ENCODE assay signal across 1 cellular context in the genomic region with DNA sequence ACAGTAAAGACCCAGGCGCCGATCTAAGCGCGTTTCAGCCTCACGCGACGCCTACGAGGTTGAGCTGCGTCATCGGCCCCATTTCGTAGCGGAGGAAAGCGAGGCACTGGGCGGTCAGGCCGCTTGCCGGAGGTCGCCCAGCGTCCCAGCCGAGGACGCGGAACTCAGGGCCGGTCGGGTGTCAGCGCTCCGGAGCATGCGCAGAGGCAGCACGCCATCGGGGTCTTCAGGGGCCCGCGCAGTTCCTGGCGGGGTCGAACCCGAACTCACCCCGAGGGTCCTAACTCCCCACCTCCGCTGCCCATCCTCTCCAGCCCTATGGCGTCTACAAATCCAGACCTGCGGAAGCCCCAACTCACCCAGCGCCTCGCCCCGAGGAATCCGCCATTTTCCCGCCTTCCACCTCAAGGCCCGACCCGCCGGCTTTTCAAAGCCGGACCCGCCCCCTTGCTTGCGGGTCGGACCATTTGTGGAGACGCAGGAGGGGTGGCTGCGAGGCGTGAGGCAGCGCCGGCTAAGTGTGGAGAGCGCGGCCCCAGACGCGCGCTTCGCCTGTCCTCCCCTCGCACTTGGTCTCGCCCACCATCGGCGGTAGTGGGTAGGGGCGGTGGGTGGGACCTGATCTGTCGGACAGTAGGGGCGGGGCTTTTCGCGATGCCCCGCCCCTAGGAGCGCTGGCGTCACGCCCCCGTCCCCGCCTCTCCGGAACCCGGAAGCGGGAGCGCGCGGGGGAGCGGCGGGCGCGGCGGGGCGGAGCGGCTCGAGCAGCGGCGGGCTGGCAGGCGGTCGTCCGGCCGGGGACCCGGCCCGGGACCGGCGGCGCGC.
TF ChIP-seq lines count a peak whose summit lies in the region.

A gene with protein sequence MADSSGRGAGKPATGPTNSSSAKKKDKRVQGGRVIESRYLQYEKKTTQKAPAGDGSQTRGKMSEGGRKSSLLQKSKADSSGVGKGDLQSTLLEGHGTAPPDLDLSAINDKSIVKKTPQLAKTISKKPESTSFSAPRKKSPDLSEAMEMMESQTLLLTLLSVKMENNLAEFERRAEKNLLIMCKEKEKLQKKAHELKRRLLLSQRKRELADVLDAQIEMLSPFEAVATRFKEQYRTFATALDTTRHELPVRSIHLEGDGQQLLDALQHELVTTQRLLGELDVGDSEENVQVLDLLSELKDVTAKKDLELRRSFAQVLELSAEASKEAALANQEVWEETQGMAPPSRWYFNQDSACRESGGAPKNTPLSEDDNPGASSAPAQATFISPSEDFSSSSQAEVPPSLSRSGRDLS (minus strand): TSS at position 418 of the 825 bp plus-strand sequence. CDS start 30 bp downstream, at position 388.
A gene with protein sequence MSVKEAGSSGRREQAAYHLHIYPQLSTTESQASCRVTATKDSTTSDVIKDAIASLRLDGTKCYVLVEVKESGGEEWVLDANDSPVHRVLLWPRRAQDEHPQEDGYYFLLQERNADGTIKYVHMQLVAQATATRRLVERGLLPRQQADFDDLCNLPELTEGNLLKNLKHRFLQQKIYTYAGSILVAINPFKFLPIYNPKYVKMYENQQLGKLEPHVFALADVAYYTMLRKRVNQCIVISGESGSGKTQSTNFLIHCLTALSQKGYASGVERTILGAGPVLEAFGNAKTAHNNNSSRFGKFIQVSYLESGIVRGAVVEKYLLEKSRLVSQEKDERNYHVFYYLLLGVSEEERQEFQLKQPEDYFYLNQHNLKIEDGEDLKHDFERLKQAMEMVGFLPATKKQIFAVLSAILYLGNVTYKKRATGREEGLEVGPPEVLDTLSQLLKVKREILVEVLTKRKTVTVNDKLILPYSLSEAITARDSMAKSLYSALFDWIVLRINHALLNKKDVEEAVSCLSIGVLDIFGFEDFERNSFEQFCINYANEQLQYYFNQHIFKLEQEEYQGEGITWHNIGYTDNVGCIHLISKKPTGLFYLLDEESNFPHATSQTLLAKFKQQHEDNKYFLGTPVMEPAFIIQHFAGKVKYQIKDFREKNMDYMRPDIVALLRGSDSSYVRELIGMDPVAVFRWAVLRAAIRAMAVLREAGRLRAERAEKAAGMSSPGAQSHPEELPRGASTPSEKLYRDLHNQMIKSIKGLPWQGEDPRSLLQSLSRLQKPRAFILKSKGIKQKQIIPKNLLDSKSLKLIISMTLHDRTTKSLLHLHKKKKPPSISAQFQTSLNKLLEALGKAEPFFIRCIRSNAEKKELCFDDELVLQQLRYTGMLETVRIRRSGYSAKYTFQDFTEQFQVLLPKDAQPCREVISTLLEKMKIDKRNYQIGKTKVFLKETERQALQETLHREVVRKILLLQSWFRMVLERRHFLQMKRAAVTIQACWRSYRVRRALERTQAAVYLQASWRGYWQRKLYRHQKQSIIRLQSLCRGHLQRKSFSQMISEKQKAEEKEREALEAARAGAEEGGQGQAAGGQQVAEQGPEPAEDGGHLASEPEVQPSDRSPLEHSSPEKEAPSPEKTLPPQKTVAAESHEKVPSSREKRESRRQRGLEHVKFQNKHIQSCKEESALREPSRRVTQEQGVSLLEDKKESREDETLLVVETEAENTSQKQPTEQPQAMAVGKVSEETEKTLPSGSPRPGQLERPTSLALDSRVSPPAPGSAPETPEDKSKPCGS (N-terminal part only) (plus strand): TSS at position 743 of the 825 bp plus-strand sequence. CDS start 25,941 bp downstream, outside the sequence.

TF ChIP-seq in liver, 16 proteins besides CTCF, POLR2A, EP300 and RAD21:
- TF ChIP-seq HNF4G (IDR thresholded peaks at IDR 0.05) (no peak), HNF4A (conservative IDR thresholded peaks at IDR 0.05) (peak; percentile 31 to 41), TAF1 (conservative IDR thresholded peaks at IDR 0.05) (no peak), SP1 (IDR thresholded peaks at IDR 0.05) (peak; percentile 91), FOXA2 (IDR thresholded peaks at IDR 0.05) (no peak), NR2F2 (IDR thresholded peaks at IDR 0.05) (no peak), GABPA (IDR thresholded peaks at IDR 0.05 in 1 of 2, conservative IDR thresholded peaks at IDR 0.05 in 1 of 2) (peak in 1 of 2 donors; percentile 75), RXRA (IDR thresholded peaks at IDR 0.05) (peak; percentile 48 to 54), EGR1 (IDR thresholded peaks at IDR 0.05; ENCODE audit: low read depth in 2 of 2) (peak; percentile 82), YY1 (IDR thresholded peaks at IDR 0.05) (peak; percentile 98), FOXA1 (IDR thresholded peaks at IDR 0.05) (no peak), JUND (IDR thresholded peaks at IDR 0.05) (peak in 1 of 2 donors; percentile 61)
- TF ChIP-seq, protein P1, sequence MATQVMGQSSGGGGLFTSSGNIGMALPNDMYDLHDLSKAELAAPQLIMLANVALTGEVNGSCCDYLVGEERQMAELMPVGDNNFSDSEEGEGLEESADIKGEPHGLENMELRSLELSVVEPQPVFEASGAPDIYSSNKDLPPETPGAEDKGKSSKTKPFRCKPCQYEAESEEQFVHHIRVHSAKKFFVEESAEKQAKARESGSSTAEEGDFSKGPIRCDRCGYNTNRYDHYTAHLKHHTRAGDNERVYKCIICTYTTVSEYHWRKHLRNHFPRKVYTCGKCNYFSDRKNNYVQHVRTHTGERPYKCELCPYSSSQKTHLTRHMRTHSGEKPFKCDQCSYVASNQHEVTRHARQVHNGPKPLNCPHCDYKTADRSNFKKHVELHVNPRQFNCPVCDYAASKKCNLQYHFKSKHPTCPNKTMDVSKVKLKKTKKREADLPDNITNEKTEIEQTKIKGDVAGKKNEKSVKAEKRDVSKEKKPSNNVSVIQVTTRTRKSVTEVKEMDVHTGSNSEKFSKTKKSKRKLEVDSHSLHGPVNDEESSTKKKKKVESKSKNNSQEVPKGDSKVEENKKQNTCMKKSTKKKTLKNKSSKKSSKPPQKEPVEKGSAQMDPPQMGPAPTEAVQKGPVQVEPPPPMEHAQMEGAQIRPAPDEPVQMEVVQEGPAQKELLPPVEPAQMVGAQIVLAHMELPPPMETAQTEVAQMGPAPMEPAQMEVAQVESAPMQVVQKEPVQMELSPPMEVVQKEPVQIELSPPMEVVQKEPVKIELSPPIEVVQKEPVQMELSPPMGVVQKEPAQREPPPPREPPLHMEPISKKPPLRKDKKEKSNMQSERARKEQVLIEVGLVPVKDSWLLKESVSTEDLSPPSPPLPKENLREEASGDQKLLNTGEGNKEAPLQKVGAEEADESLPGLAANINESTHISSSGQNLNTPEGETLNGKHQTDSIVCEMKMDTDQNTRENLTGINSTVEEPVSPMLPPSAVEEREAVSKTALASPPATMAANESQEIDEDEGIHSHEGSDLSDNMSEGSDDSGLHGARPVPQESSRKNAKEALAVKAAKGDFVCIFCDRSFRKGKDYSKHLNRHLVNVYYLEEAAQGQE (IDR thresholded peaks at IDR 0.05): peak; percentile 43
- TF ChIP-seq, protein P2, sequence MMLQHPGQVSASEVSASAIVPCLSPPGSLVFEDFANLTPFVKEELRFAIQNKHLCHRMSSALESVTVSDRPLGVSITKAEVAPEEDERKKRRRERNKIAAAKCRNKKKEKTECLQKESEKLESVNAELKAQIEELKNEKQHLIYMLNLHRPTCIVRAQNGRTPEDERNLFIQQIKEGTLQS (IDR thresholded peaks at IDR 0.05): no peak
- TF ChIP-seq, protein P3, sequence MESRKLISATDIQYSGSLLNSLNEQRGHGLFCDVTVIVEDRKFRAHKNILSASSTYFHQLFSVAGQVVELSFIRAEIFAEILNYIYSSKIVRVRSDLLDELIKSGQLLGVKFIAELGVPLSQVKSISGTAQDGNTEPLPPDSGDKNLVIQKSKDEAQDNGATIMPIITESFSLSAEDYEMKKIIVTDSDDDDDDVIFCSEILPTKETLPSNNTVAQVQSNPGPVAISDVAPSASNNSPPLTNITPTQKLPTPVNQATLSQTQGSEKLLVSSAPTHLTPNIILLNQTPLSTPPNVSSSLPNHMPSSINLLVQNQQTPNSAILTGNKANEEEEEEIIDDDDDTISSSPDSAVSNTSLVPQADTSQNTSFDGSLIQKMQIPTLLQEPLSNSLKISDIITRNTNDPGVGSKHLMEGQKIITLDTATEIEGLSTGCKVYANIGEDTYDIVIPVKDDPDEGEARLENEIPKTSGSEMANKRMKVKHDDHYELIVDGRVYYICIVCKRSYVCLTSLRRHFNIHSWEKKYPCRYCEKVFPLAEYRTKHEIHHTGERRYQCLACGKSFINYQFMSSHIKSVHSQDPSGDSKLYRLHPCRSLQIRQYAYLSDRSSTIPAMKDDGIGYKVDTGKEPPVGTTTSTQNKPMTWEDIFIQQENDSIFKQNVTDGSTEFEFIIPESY (IDR thresholded peaks at IDR 0.05): no peak
- TF ChIP-seq, protein P4, sequence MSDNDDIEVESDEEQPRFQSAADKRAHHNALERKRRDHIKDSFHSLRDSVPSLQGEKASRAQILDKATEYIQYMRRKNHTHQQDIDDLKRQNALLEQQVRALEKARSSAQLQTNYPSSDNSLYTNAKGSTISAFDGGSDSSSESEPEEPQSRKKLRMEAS (IDR thresholded peaks at IDR 0.05): peak; percentile 94
